ENCODE assay signal across 23 cellular contexts in the genomic region with DNA sequence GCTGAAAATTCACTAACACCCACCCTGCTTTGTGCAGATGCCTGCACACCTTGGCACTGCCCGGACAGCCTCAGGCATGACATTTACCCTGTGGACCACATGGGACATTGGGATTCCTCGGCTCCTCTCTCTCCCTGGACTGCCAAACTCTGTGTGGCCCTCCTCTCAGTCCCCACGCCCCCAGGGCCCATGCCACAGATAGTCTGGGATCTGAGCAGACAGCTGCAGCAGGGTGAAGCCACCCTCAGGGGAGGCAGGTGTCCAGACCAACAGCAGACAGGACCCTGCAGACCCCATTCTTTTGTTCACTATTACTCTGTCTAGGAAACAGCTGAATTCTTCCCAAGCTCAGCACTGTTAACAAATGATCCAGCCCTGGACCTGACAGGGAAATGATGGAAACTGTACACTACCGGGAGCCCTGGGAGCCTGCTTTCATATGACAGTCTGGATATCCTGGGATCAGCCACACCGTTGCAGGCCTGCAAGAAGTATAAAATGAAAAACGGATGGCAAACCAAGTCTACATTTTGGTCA.
DNase-seq lines count a peak whose midpoint lies in the region; ATAC-seq, FAIRE-seq and TF ChIP-seq lines count a peak whose summit lies in the region.
"Had no signal": no experiment of that assay in that cellular context is flagged by ENCODE, and none has a peak within 500 bp of the region (broad histone marks: within the 10 kb centered on the region; RNA-seq: fewer than 3 reads in every experiment).

No MANE protein-coding gene starts in this region.

- in situ Hi-C loops in GM12878 (cut with MboI), result no loop called here

- H3K4me1 Mint-ChIP-seq in activated CD4-positive, alpha-beta T cell treated with anti-CD3 and anti-CD28 coated beads for 36 hours, result peaks cover 58% of the 10 kb centered on the region
- peaks cover 41% of the 10 kb centered on the region for H3K4me1 Mint-ChIP-seq in CD8-positive, alpha-beta T cell (ENCODE audit: low read depth)
- peaks cover 12% of the 10 kb centered on the region for H3K4me1 Mint-ChIP-seq in neural crest cell

- TF ChIP-seq RAD21 in GM12878 (IDR thresholded peaks at IDR 0.05; ENCODE audit: insufficient read depth, low read depth, low read length), result no peak

- FAIRE-seq in GM12878 (lab: Jason Lieb, UNC) (no peak), small intestine (lab: Jason Lieb, UNC) (no peak)
- FAIRE-seq: A204.1, endothelial cell of umbilical vein had no signal

- TF ChIP-seq EP300 in GM12878 (IDR thresholded peaks at IDR 0.05; ENCODE audit: borderline replicate concordance in 1 of 2, control insufficient read depth in 1 of 2, low read depth in 2 of 2, low read length in 2 of 2), result no peak

- peaks cover 3% of the 10 kb centered on the region for H3K79me2 ChIP-seq in GM12878 (ENCODE audit: control insufficient read depth, insufficient read depth, low read length)

- RAD21 ChIA-PET in GM12878 (lab: Charles Lee; ENCODE audit: unreplicated experiment), result interaction anchor here (1.3 kb wide), 1 partner anchor 27 kb away, joined by 3 read pairs; no protein-coding TSS in a partner anchor

- no peak overlapping the region for H3K4me3 Mint-ChIP-seq in activated CD4-positive, alpha-beta T cell treated with anti-CD3 and anti-CD28 coated beads for 36 hours
- no peak overlapping the region for H3K4me3 Mint-ChIP-seq in CD8-positive, alpha-beta T cell
- no peak overlapping the region for H3K4me3 Mint-ChIP-seq in neural crest cell
- H3K4me3 Mint-ChIP-seq: mesothelial cell of epicardium had no signal

- TF ChIP-seq POLR2A in GM12878 (IDR thresholded peaks at IDR 0.05; ENCODE audit: low read depth, low read length), result peak; percentile 47

- no peak for ATAC-seq in activated CD4-positive, alpha-beta T cell treated with anti-CD3 and anti-CD28 coated beads for 36 hours
- ATAC-seq in CD8-positive, alpha-beta T cell, result no peak
- ATAC-seq in GM12878, result no peak
- no peak for ATAC-seq in GM21737 (IDR thresholded peaks at IDR 0.05; ENCODE audit: unreplicated experiment)

- no peaks in the 10 kb centered on the region for H3K9me3 Mint-ChIP-seq in activated CD4-positive, alpha-beta T cell treated with anti-CD3 and anti-CD28 coated beads for 36 hours (ENCODE audit: low read depth)
- H3K9me3 Mint-ChIP-seq in CD8-positive, alpha-beta T cell, result no peaks in the 10 kb centered on the region
- no peaks in the 10 kb centered on the region for H3K9me3 Mint-ChIP-seq in neural crest cell
- H3K9me3 Mint-ChIP-seq: mesothelial cell of epicardium had no signal

- H3K27ac ChIP-seq in CD8-positive, alpha-beta T cell (ENCODE audit: low read depth, low read length), result no peak overlapping the region
- H3K27ac ChIP-seq in GM12878 (ENCODE audit: control insufficient read depth, insufficient read depth) (no peak overlapping the region), dorsolateral prefrontal cortex (no peak overlapping the region), small intestine (ENCODE audit: low read depth in 1 of 2, low read length in 1 of 2) (no peak overlapping the region)
- H3K27ac ChIP-seq: BLaER1 treated with 17β-estradiol and CSF1 and Interleukin-3, amounts not matched to agents 10 nM and 100 nM; colonic mucosa; HL-60; neutrophil; skin epidermis; upper lobe of right lung had no signal

- POLR2A ChIA-PET in activated CD4-positive, alpha-beta T cell treated with anti-CD3 and anti-CD28 coated beads for 36 hours (lab: Charles Lee), result no interaction called here
- POLR2A ChIA-PET in CD8-positive, alpha-beta T cell (lab: Charles Lee), result no interaction called here
- POLR2A ChIA-PET in GM12878 (lab: Charles Lee), result no interaction called here

- WGBS in GM12878 (ENCODE audit: insufficient coverage, insufficient replicate concordance, low lambda C conversion rate, missing lambda C conversion rate), result 81% methylated on average over 6 of the region's 6 CpGs
- WGBS in small intestine, 3 donors, result 95 to 98% (median 96%) methylated on average over 6 of the region's 6 CpGs

- H3K36me3 Mint-ChIP-seq in activated CD4-positive, alpha-beta T cell treated with anti-CD3 and anti-CD28 coated beads for 36 hours (ENCODE audit: low read depth), result peaks cover 60% of the 10 kb centered on the region
- peaks cover 95% of the 10 kb centered on the region for H3K36me3 Mint-ChIP-seq in CD8-positive, alpha-beta T cell
- H3K36me3 Mint-ChIP-seq in neural crest cell (ENCODE audit: low read depth), result peaks cover 9% of the 10 kb centered on the region

- BruUV-seq in GM12878 (replicated peaks; lab: Mats Ljungman, UMichigan), result no TSS peak

- H3K27me3 ChIP-seq in CD8-positive, alpha-beta T cell (ENCODE audit: insufficient read depth, low read length), result no peaks in the 10 kb centered on the region
- H3K27me3 ChIP-seq in GM12878 (replicated peaks in 1 of 2; ENCODE audit: control insufficient read depth in 2 of 2, insufficient read depth in 2 of 2, low read length in 1 of 2) (no peaks in the 10 kb centered on the region), dorsolateral prefrontal cortex (no peaks in the 10 kb centered on the region), small intestine (ENCODE audit: control insufficient read depth in 2 of 2, insufficient read depth in 2 of 2, low read length in 2 of 2) (no peaks in the 10 kb centered on the region)
- H3K27me3 ChIP-seq: BLaER1 treated with 17β-estradiol and CSF1 and Interleukin-3, amounts not matched to agents 10 nM and 100 nM; colonic mucosa; neutrophil; upper lobe of right lung had no signal

- H3K27me3 Mint-ChIP-seq in activated CD4-positive, alpha-beta T cell treated with anti-CD3 and anti-CD28 coated beads for 36 hours, result no peaks in the 10 kb centered on the region
- H3K27me3 Mint-ChIP-seq in CD8-positive, alpha-beta T cell (ENCODE audit: low read depth), result no peaks in the 10 kb centered on the region
- no peaks in the 10 kb centered on the region for H3K27me3 Mint-ChIP-seq in neural crest cell (ENCODE audit: low read depth)

- no peak overlapping the region for H3K4me2 ChIP-seq in GM12878 (ENCODE audit: control insufficient read depth, insufficient read depth)

- no peaks in the 10 kb centered on the region for H3K9me3 ChIP-seq in CD8-positive, alpha-beta T cell (ENCODE audit: low read length)
- no peaks in the 10 kb centered on the region for H3K9me3 ChIP-seq in GM12878 (replicated peaks; ENCODE audit: control insufficient read depth, insufficient read depth, low read length)
- no peaks in the 10 kb centered on the region for H3K9me3 ChIP-seq in small intestine (ENCODE audit: control insufficient read depth, low read depth)
- H3K9me3 ChIP-seq: BLaER1 treated with 17β-estradiol and CSF1 and Interleukin-3, amounts not matched to agents 10 nM and 100 nM; colonic mucosa; neutrophil; upper lobe of right lung had no signal

- H4K20me1 ChIP-seq in GM12878 (ENCODE audit: control insufficient read depth, insufficient read depth), result peaks cover 3% of the 10 kb centered on the region; the same call in 1 of the 2 replicates

- no peak for TF ChIP-seq CTCF in CD8-positive, alpha-beta T cell (IDR thresholded peaks at IDR 0.05)
- no peak for TF ChIP-seq CTCF in GM12878 (IDR thresholded peaks at IDR 0.05 in 2 of 3, conservative IDR thresholded peaks at IDR 0.05 in 1 of 3; ENCODE audit: control insufficient read depth in 2 of 3, extremely low read depth in 1 of 3, insufficient read depth in 1 of 3, low read depth in 3 of 3, low read length in 3 of 3)
- no peak for TF ChIP-seq CTCF in neural crest cell (conservative IDR thresholded peaks at IDR 0.05)
- TF ChIP-seq CTCF in dorsolateral prefrontal cortex (IDR thresholded peaks at IDR 0.05 in 54 of 56, conservative IDR thresholded peaks at IDR 0.05 in 2 of 56; ENCODE audit: low read depth in 1 of 56, partially characterized antibody in 56 of 56), result no peak

- no peak overlapping the region for H2AFZ ChIP-seq in GM12878 (ENCODE audit: control insufficient read depth, low read depth, low read length)

- DNase-seq in activated CD4-positive, alpha-beta T cell treated with anti-CD3 and anti-CD28 coated beads for 36 hours, result no peak
- DNase-seq in activated CD4-positive, alpha-beta T cell treated with anti-CD3 and anti-CD28 coated beads for 1 hour, result no peak
- DNase-seq in CD8-positive, alpha-beta T cell, result no peak
- DNase-seq in GM12878 (ENCODE audit: low read depth, low spot score), result no peak
- DNase-seq in neural crest cell (ENCODE audit: low read depth, low spot score), result no peak
- no peak for DNase-seq in dorsolateral prefrontal cortex
- no peak for DNase-seq in small intestine
- DNase-seq: activated CD4-positive, alpha-beta T cell treated with anti-CD3 and anti-CD28 coated beads, Interleukin-2, amount 50 U/mL, for 48 hours; activated T-cell treated with anti-CD3 and anti-CD28 coated beads, Interleukin-2, amount 50 U/mL, for 1 hour; colonic mucosa; NCI-H1436 treated with DMSO at 0.1 percent for 48 hours; NCI-H2171 treated with DMSO at 0.1 percent for 48 hours; RPMI8226; stimulated activated CD4-positive, alpha-beta T cell treated with anti-CD3 and anti-CD28 coated beads, Interleukin-2, amount 100 ng/mL, for 48 hours; upper lobe of right lung had no signal

- H3K9ac ChIP-seq in GM12878 (ENCODE audit: control insufficient read depth, insufficient read depth, low read length), result no peak overlapping the region

- peaks cover 25% of the 10 kb centered on the region for H3K36me3 ChIP-seq in CD8-positive, alpha-beta T cell (ENCODE audit: insufficient read depth, low read length)
- H3K36me3 ChIP-seq in GM12878 (ENCODE audit: control insufficient read depth in 2 of 2, insufficient read depth in 2 of 2, low read length in 1 of 2), result peaks cover 47 to 63% of the 10 kb centered on the region in 2 experiments
- H3K36me3 ChIP-seq in small intestine (ENCODE audit: control insufficient read depth in 2 of 2, insufficient read depth in 2 of 2, low read length in 2 of 2), result peaks cover 11 to 15% of the 10 kb centered on the region in 2 donors

- peaks cover 6% of the 10 kb centered on the region for H3K4me1 ChIP-seq in CD8-positive, alpha-beta T cell (ENCODE audit: insufficient read depth, low read length)
- H3K4me1 ChIP-seq in GM12878 (ENCODE audit: control insufficient read depth, insufficient read depth, low read length) (no peaks in the 10 kb centered on the region), small intestine (ENCODE audit: control insufficient read depth in 2 of 2, insufficient read depth in 1 of 2, low read depth in 1 of 2, low read length in 1 of 2) (no peaks in the 10 kb centered on the region)
- H3K4me1 ChIP-seq: colonic mucosa, upper lobe of right lung had no signal

- H3K4me3 ChIP-seq in CD8-positive, alpha-beta T cell (ENCODE audit: low read depth, low read length), result no peak overlapping the region
- H3K4me3 ChIP-seq in GM12878 (no peak overlapping the region), dorsolateral prefrontal cortex (no peak overlapping the region), small intestine (ENCODE audit: low read depth in 1 of 2, low read length in 2 of 2) (no peak overlapping the region)
- H3K4me3 ChIP-seq: BLaER1 treated with 17β-estradiol and CSF1 and Interleukin-3, amounts not matched to agents 10 nM and 100 nM; colonic mucosa; skin epidermis; upper lobe of right lung had no signal

- SMC1A ChIA-PET in GM12878 (lab: Charles Lee; ENCODE audit: uncharacterized antibody, unreplicated experiment), result interaction anchor here (1.4 kb wide), 1 partner anchor 46 kb away, joined by 6 read pairs; no protein-coding TSS in a partner anchor

- intact Hi-C loops in activated CD4-positive, alpha-beta T cell treated with anti-CD3 and anti-CD28 coated beads for 36 hours (cut with DNase I, micrococcal nuclease), result no loop called here
- intact Hi-C loops in CD8-positive, alpha-beta T cell (cut with DNase I, micrococcal nuclease), result no loop called here
- intact Hi-C loops in GM12878 (cut with micrococcal nuclease; ENCODE audit: unreplicated experiment) (no loop called here), dorsolateral prefrontal cortex (cut with DNase I) (no loop called here)

- H3K27ac Mint-ChIP-seq in activated CD4-positive, alpha-beta T cell treated with anti-CD3 and anti-CD28 coated beads for 36 hours, result peak overlapping the region; percentile 48
- H3K27ac Mint-ChIP-seq in CD8-positive, alpha-beta T cell, result peak overlapping the region; percentile 41
- peak overlapping the region; percentile 43 for H3K27ac Mint-ChIP-seq in neural crest cell (ENCODE audit: unreplicated experiment)
- H3K27ac Mint-ChIP-seq: mesothelial cell of epicardium had no signal

- CTCF ChIA-PET in activated CD4-positive, alpha-beta T cell treated with anti-CD3 and anti-CD28 coated beads for 36 hours (lab: Charles Lee), result interaction anchor here (1.0 kb wide), 1 partner anchor 13 kb away, joined by 4 read pairs; no protein-coding TSS in a partner anchor
- CTCF ChIA-PET in CD8-positive, alpha-beta T cell (lab: Charles Lee), result interaction anchor here (1.4 kb wide), 1 partner anchor 73 kb away, joined by 3 read pairs; no protein-coding TSS in a partner anchor
- CTCF ChIA-PET in GM12878 (lab: Yijun Ruan, JAX), result no interaction called here
